1 cellular context compared by ENCODE assay signal in the genomic region with DNA sequence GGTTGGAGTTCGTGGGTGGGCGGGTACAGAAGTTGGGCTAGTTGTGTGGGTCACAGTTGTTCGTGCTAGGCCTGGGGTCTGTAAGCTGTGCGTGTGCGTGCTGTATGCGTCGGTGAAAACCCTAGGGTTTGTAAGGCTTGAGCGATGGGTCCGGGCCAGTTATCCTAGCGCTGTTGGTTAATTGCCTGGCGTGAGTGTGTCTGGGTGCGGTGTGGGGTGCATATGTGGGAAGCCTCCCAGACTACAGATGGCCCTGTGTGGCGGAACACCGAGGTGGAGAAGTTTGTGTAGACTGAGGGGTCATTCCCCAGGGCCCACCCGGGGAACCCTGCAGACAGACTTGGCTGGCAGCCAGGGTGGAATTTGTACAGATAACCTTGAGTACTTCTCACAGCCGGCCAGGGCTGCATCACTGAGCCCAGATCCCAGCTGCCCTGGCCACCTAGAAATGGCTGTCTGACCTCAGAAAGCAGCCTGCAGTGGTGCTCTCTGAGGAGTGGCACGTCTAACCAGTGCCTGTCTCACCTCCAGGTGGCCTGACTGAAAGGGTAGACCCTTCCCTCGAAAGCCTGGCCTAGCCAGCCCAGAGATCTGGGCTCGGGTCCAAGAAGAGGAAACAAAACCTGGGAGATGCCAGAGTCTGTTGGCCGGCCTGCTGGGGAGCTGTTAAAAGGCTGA.
TF ChIP-seq lines count a peak whose summit lies in the region.

No MANE protein-coding gene starts in this region.

TF ChIP-seq in endothelial cell of umbilical vein, 7 proteins besides CTCF, POLR2A, EP300 and RAD21 (continued from another document):
- TF ChIP-seq GATA2 (IDR thresholded peaks at IDR 0.05; ENCODE audit: insufficient read depth, insufficient read length, low read depth, low read length) (no peak), MYC (IDR thresholded peaks at IDR 0.05; ENCODE audit: low read depth, low read length) (no peak), FOS (IDR thresholded peaks at IDR 0.05; ENCODE audit: borderline replicate concordance, insufficient read depth, low read length) (no peak), POLR2AphosphoS5 (IDR thresholded peaks at IDR 0.05; ENCODE audit: insufficient read depth, low read depth, low read length) (no peak), JUN (IDR thresholded peaks at IDR 0.05; ENCODE audit: borderline replicate concordance, insufficient read depth, insufficient read length, low read depth) (no peak)
